Comparison of ENCODE assay signal across 8 cellular contexts in genomic region chr7:149669121-149669818, GRCh38.
DNase-seq lines count a peak whose midpoint lies in the region; ATAC-seq, FAIRE-seq and TF ChIP-seq lines count a peak whose summit lies in the region.

No MANE protein-coding gene starts in this region.

- H3K4me3 ChIP-seq in right lobe of liver (no peak overlapping the region), ascending aorta (no peak overlapping the region)

- no peaks in the 10 kb centered on the region for H3K9me3 ChIP-seq in right lobe of liver
- H3K9me3 ChIP-seq in ascending aorta: no peaks in the 10 kb centered on the region

- 19% methylated on average over 7 of the region's 7 CpGs for WGBS in right lobe of liver (ENCODE audit: insufficient coverage, low coverage, low lambda C conversion rate, missing lambda C conversion rate)

- H3K36me3 ChIP-seq in right lobe of liver: no peaks in the 10 kb centered on the region
- H3K36me3 ChIP-seq in ascending aorta: no peaks in the 10 kb centered on the region

- TF ChIP-seq CTCF in D721Med (IDR thresholded peaks at IDR 0.05; ENCODE audit: insufficient read depth, missing control alignments): peak; percentile 38
- peak; percentile 76 for TF ChIP-seq CTCF in VCaP (conservative IDR thresholded peaks at IDR 0.05)
- peak; percentile 37 to 48 (median 41) for TF ChIP-seq CTCF in right lobe of liver (IDR thresholded peaks at IDR 0.05)
- peak in 1 of 3 experiments; percentile 5 for TF ChIP-seq CTCF in ascending aorta (IDR thresholded peaks at IDR 0.05)

- intact Hi-C loops in right lobe of liver (cut with DNase I): no loop called here
- intact Hi-C loops in ascending aorta (cut with DNase I): no loop called here

- no peak for TF ChIP-seq POLR2A in right lobe of liver (IDR thresholded peaks at IDR 0.05)

- H3K4me1 ChIP-seq in right lobe of liver (no peaks in the 10 kb centered on the region), ascending aorta (peaks cover 0 to 11% of the 10 kb centered on the region in 2 donors)

- peak overlapping the region; percentile 57; the same call in 1 of the 2 replicates for H3K27ac ChIP-seq in VCaP
- H3K27ac ChIP-seq in right lobe of liver: no peak overlapping the region
- H3K27ac ChIP-seq in ascending aorta: no peak overlapping the region

- peak in 3 of 4 donors; percentile 24 to 50 (median 43) for ATAC-seq in right lobe of liver

- no peaks in the 10 kb centered on the region for H3K27me3 ChIP-seq in right lobe of liver
- no peaks in the 10 kb centered on the region for H3K27me3 ChIP-seq in ascending aorta

- DNase-seq in D721Med (ENCODE audit: insufficient read length, low spot score) (no peak), HCEC 1CT (peak; percentile 22), right lobe of liver (no peak), ascending aorta (ENCODE audit: low spot score in 2 of 2) (no peak), islet precursor cell (no peak), NCI-H187 treated with DMSO at 0.1 percent for 48 hours (lab: John Stamatoyannopoulos, UW) (no peak)
- DNase-seq in effector CD4-positive, alpha-beta T cell: no peak

- FAIRE-seq in D721Med (lab: Jason Lieb, UNC): no peak
